In the genomic region with DNA sequence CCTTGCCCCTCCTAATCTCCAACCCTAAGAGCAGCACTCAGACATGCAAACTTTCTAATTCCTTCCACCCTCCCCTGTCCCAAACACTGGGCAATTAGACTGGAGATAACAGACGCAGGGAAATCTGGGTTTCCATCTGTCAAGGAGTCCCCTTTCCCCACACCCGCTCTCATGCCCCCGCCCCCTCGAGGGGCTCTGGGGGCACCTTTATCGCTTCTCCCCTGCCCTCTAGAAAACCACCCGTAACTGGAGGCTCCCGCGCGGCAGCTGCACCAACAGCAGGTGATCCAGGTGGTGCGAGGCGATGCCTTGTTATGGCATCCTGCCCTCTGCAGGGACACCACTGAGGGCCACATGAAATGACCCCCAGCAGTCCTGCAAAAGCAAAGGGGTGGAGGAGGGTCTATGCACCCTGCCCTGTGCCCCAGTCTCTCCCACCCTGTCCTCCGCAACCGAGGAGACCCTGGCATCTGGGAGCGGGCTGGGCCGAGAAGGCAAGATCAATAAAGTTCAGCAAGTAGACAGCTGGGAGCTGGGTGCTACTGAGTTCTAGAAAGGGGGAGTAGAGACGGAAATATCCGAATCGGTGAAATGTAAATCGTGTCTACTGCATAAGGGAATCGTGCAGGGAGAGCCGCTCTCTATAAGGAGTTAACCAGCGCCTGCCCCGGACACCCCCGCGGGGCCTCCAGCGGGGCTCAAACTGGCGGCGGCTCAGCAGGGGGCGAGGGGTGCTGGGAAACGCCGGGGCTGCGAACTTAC, we compare ENCODE assay signal across 8 cellular contexts. TPM values are rescaled to one million over a fixed set of nuclear protein-coding genes. Genes with fewer than 3 reads are reported as not detected.
A peak's percentile ranks its signal among the peaks of the same experiment; 100 is the strongest.
DNase-seq lines count a peak whose midpoint lies in the region; ATAC-seq and TF ChIP-seq lines count a peak whose summit lies in the region.
"Had no signal": no experiment of that assay in that cellular context is flagged by ENCODE, and none has a peak within 500 bp of the region (broad histone marks: within the 10 kb centered on the region; RNA-seq: fewer than 3 reads in every experiment).

No MANE protein-coding gene starts in this region.

- 0 out of 2 replicates have a peak overlapping the region, but pooled peaks have one; percentile 63 for H3K9ac ChIP-seq in HUES64 (ENCODE audit: low read depth, low read length)
- H3K9ac ChIP-seq in smooth muscle cell (ENCODE audit: low read depth) = no peak overlapping the region

- H3F3A ChIP-seq in smooth muscle cell (ENCODE audit: low read depth) = no peaks in the 10 kb centered on the region

- peaks cover 37% of the 10 kb centered on the region for H3K27me3 Mint-ChIP-seq in activated T-helper 17 cell treated with anti-CD3 and anti-CD28 coated beads, Interleukin-2, amount 50 U/mL, for 72 hours
- H3K27me3 Mint-ChIP-seq in stimulated activated memory B cell treated with anti-CD40 and anti-IgM and Interleukin-4, amounts not matched to agents 10 μg/mL and 1 μg/mL and 100 μg/mL, for 72 hours = peaks cover 43% of the 10 kb centered on the region

- H3K9me3 ChIP-seq in HUES64 (ENCODE audit: insufficient read depth, low read depth, low read length) (no peaks in the 10 kb centered on the region), smooth muscle cell (replicated peaks; ENCODE audit: low read depth) (no peaks in the 10 kb centered on the region)

- H3K36me3 ChIP-seq in HUES64 (ENCODE audit: insufficient read depth, low read length) (no peaks in the 10 kb centered on the region), smooth muscle cell (ENCODE audit: low read depth) (no peaks in the 10 kb centered on the region)

- no peak for TF ChIP-seq CTCF in smooth muscle cell (IDR thresholded peaks at IDR 0.05; ENCODE audit: borderline replicate concordance, insufficient read depth, poor library complexity, severe bottlenecking)

- no peak overlapping the region for H3K27ac ChIP-seq in HUES64 (ENCODE audit: low read depth, low read length)
- H3K27ac ChIP-seq in smooth muscle cell (ENCODE audit: low read depth) = no peak overlapping the region

- peaks cover 8% of the 10 kb centered on the region for H3K4me1 Mint-ChIP-seq in activated T-helper 17 cell treated with anti-CD3 and anti-CD28 coated beads, Interleukin-2, amount 50 U/mL, for 72 hours
- peaks cover 14% of the 10 kb centered on the region for H3K4me1 Mint-ChIP-seq in stimulated activated memory B cell treated with anti-CD40 and anti-IgM and Interleukin-4, amounts not matched to agents 10 μg/mL and 1 μg/mL and 100 μg/mL, for 72 hours

- 1% methylated on average over 32 of the region's 32 CpGs for WGBS in HUES64
- 3% methylated on average over 32 of the region's 32 CpGs for WGBS in smooth muscle cell (ENCODE audit: low lambda C conversion rate)

- ATAC-seq in activated T-helper 17 cell treated with anti-CD3 and anti-CD28 coated beads, Interleukin-2, amount 50 U/mL, for 72 hours (replicated peaks) = no peak
- ATAC-seq in stimulated activated memory B cell treated with anti-CD40 and anti-IgM and Interleukin-4, amounts not matched to agents 10 μg/mL and 1 μg/mL and 100 μg/mL, for 72 hours = no peak

- H3K4me2 ChIP-seq in smooth muscle cell = peak overlapping the region; percentile 93

- peaks cover 60% of the 10 kb centered on the region for H3K27me3 ChIP-seq in HUES64 (ENCODE audit: insufficient read depth, low read length)
- peaks cover 86% of the 10 kb centered on the region for H3K27me3 ChIP-seq in smooth muscle cell (ENCODE audit: low read depth)

- no peaks in the 10 kb centered on the region for H4K20me1 ChIP-seq in smooth muscle cell (ENCODE audit: low read depth)

- H3K79me2 ChIP-seq in smooth muscle cell (ENCODE audit: low read depth) = no peaks in the 10 kb centered on the region

- no peaks in the 10 kb centered on the region for H3K36me3 Mint-ChIP-seq in activated T-helper 17 cell treated with anti-CD3 and anti-CD28 coated beads, Interleukin-2, amount 50 U/mL, for 72 hours (ENCODE audit: low read depth)
- H3K36me3 Mint-ChIP-seq in stimulated activated memory B cell treated with anti-CD40 and anti-IgM and Interleukin-4, amounts not matched to agents 10 μg/mL and 1 μg/mL and 100 μg/mL, for 72 hours = peaks cover 4% of the 10 kb centered on the region
- H3K36me3 Mint-ChIP-seq: IgD-negative memory B cell had no signal

- DNase-seq in smooth muscle cell (lab: John Stamatoyannopoulos, UW; ENCODE audit: unreplicated experiment) (no peak), superior temporal gyrus (ENCODE audit: extremely low spot score) (no peak)
- no peak for DNase-seq in effector CD4-positive, alpha-beta T cell

- peak overlapping the region; percentile 79 for H2AFZ ChIP-seq in smooth muscle cell (ENCODE audit: low read depth)

- H3K4me3 Mint-ChIP-seq in activated T-helper 17 cell treated with anti-CD3 and anti-CD28 coated beads, Interleukin-2, amount 50 U/mL, for 72 hours = peak overlapping the region; percentile 54
- no peak overlapping the region for H3K4me3 Mint-ChIP-seq in stimulated activated memory B cell treated with anti-CD40 and anti-IgM and Interleukin-4, amounts not matched to agents 10 μg/mL and 1 μg/mL and 100 μg/mL, for 72 hours

- H3K4me1 ChIP-seq in HUES64 (ENCODE audit: insufficient read depth, low read length) = peaks cover 14% of the 10 kb centered on the region
- peaks cover 14% of the 10 kb centered on the region for H3K4me1 ChIP-seq in smooth muscle cell (ENCODE audit: low read depth)

- H3K27ac Mint-ChIP-seq in activated T-helper 17 cell treated with anti-CD3 and anti-CD28 coated beads, Interleukin-2, amount 50 U/mL, for 72 hours = no peak overlapping the region
- no peak overlapping the region for H3K27ac Mint-ChIP-seq in stimulated activated memory B cell treated with anti-CD40 and anti-IgM and Interleukin-4, amounts not matched to agents 10 μg/mL and 1 μg/mL and 100 μg/mL, for 72 hours

- H3K9me3 Mint-ChIP-seq in activated T-helper 17 cell treated with anti-CD3 and anti-CD28 coated beads, Interleukin-2, amount 50 U/mL, for 72 hours = no peaks in the 10 kb centered on the region
- no peaks in the 10 kb centered on the region for H3K9me3 Mint-ChIP-seq in stimulated activated memory B cell treated with anti-CD40 and anti-IgM and Interleukin-4, amounts not matched to agents 10 μg/mL and 1 μg/mL and 100 μg/mL, for 72 hours
- H3K9me3 Mint-ChIP-seq: IgD-negative memory B cell had no signal

- H3K4me3 ChIP-seq in HUES64 (ENCODE audit: low read length) (peak overlapping the region; percentile 73), iPS-11a (ENCODE audit: low read depth, low read length) (peak overlapping the region; percentile 58), smooth muscle cell (peak overlapping the region; percentile 60)

RNA-seq across cellular contexts. Expression of gene KCTD8, which starts 1.6 kb away (rescaled TPM):
- polyA plus RNA-seq in HUES64 (2013, experiment 1 of 2) = 1.1 TPM
- 1.1 TPM for polyA plus RNA-seq in HUES64 (2013, experiment 2 of 2)
- total RNA-seq in activated T-helper 17 cell treated with anti-CD3 and anti-CD28 coated beads, Interleukin-2, amount 50 U/mL, for 72 hours = not detected
- not detected in 2 replicates for total RNA-seq in smooth muscle cell
- polyA plus RNA-seq in smooth muscle cell = not detected in 2 replicates
- polyA plus RNA-seq: IgD-negative memory B cell had no signal
